In genomic region chr5:58410441-58410840, GRCh38 we compare ENCODE assay signal across 11 cellular contexts. TPM values are rescaled to one million over a fixed set of nuclear protein-coding genes. Genes with fewer than 3 reads are reported as not detected.
DNase-seq lines count a peak whose midpoint lies in the region; ATAC-seq, FAIRE-seq and TF ChIP-seq lines count a peak whose summit lies in the region.
"Had no signal": no experiment of that assay in that cellular context is flagged by ENCODE, and none has a peak within 500 bp of the region (broad histone marks: within the 10 kb centered on the region; RNA-seq: fewer than 3 reads in every experiment).

No MANE protein-coding gene starts in this region.

- no peak for FAIRE-seq in GM12878 (lab: Jason Lieb, UNC)
- no peak for FAIRE-seq in HepG2 (lab: Jason Lieb, UNC)
- FAIRE-seq: colon had no signal

- H4K20me1 ChIP-seq in GM12878 (ENCODE audit: control insufficient read depth, insufficient read depth) (no peaks in the 10 kb centered on the region), HepG2 (ENCODE audit: insufficient read depth, low read length) (no peaks in the 10 kb centered on the region)

- TF ChIP-seq POLR2A in GM12878 (IDR thresholded peaks at IDR 0.05; ENCODE audit: low read depth, low read length) (no peak), HepG2 (IDR thresholded peaks at IDR 0.05; ENCODE audit: insufficient read depth in 1 of 2, low read depth in 2 of 2, low read length in 2 of 2) (no peak)

- H3K9me3 ChIP-seq in GM12878 (replicated peaks; ENCODE audit: control insufficient read depth, insufficient read depth, low read length) (no peaks in the 10 kb centered on the region), HepG2 (ENCODE audit: low read length) (no peaks in the 10 kb centered on the region)

- ATAC-seq in GM12878 (no peak), HepG2 (no peak), GM21737 (IDR thresholded peaks at IDR 0.05; ENCODE audit: unreplicated experiment) (no peak), HG02678 (IDR thresholded peaks at IDR 0.05; ENCODE audit: unreplicated experiment) (no peak), HG03025 (IDR thresholded peaks at IDR 0.05; ENCODE audit: low FRiP score, unreplicated experiment) (no peak), HG02623 (IDR thresholded peaks at IDR 0.05; ENCODE audit: unreplicated experiment) (no peak)
- ATAC-seq: activated CD8-positive, alpha-beta T cell treated with anti-CD3 and anti-CD28 coated beads for 36 hours had no signal

- CTCF ChIA-PET in GM12878 (lab: Yijun Ruan, JAX) = no interaction called here
- CTCF ChIA-PET in HepG2 (lab: Yijun Ruan, JAX; ENCODE audit: low intra/inter-chr PET ratio, low total read pairs) = no interaction called here

- H3K27me3 ChIP-seq in GM12878 (replicated peaks in 1 of 2; ENCODE audit: control insufficient read depth in 2 of 2, insufficient read depth in 2 of 2, low read length in 1 of 2) (no peaks in the 10 kb centered on the region), HepG2 (ENCODE audit: control insufficient read depth in 1 of 2, insufficient read depth in 2 of 2, low read length in 2 of 2) (no peaks in the 10 kb centered on the region)

- intact Hi-C loops in GM12878 (cut with micrococcal nuclease; ENCODE audit: unreplicated experiment) (no loop called here), HepG2 (cut with micrococcal nuclease; ENCODE audit: unreplicated experiment) (no loop called here)

- POLR2A ChIA-PET in GM12878 (lab: Charles Lee) = no interaction called here
- POLR2A ChIA-PET in HepG2 (lab: Yijun Ruan, JAX) = no interaction called here

- 48% methylated on average over 2 of the region's 2 CpGs for WGBS in GM12878 (ENCODE audit: insufficient coverage, insufficient replicate concordance, low lambda C conversion rate, missing lambda C conversion rate)
- WGBS in HepG2 (ENCODE audit: low lambda C conversion rate) = 1% methylated on average over 2 of the region's 2 CpGs

- SMC1A ChIA-PET in GM12878 (lab: Charles Lee; ENCODE audit: uncharacterized antibody, unreplicated experiment) = no interaction called here

- H3K4me3 ChIP-seq in GM12878 (no peak overlapping the region), HepG2 (replicated peaks in 1 of 3; ENCODE audit: insufficient read depth in 1 of 3, low read depth in 2 of 3, low read length in 3 of 3) (no peak overlapping the region)

- no peak overlapping the region for H3K4me2 ChIP-seq in GM12878 (ENCODE audit: control insufficient read depth, insufficient read depth)
- H3K4me2 ChIP-seq in HepG2 (ENCODE audit: low read depth, low read length) = no peak overlapping the region

- RAD21 ChIA-PET in GM12878 (lab: Charles Lee; ENCODE audit: unreplicated experiment) = no interaction called here

- H3K27ac ChIP-seq in GM12878 (ENCODE audit: control insufficient read depth, insufficient read depth) (no peak overlapping the region), HepG2 (ENCODE audit: extremely low read length, insufficient read depth, low read length) (no peak overlapping the region)

- TF ChIP-seq RAD21 in GM12878 (IDR thresholded peaks at IDR 0.05; ENCODE audit: insufficient read depth, low read depth, low read length) (no peak), HepG2 (CRISPR knock-in tag; IDR thresholded peaks at IDR 0.05) (no peak)

- H3K9ac ChIP-seq in GM12878 (ENCODE audit: control insufficient read depth, insufficient read depth, low read length) (no peak overlapping the region), HepG2 (ENCODE audit: insufficient read depth, low read depth, low read length) (no peak overlapping the region)

- H3K36me3 ChIP-seq in GM12878 (ENCODE audit: control insufficient read depth in 2 of 2, insufficient read depth in 2 of 2, low read length in 1 of 2) (no peaks in the 10 kb centered on the region), HepG2 (replicated peaks in 1 of 2; ENCODE audit: control insufficient read depth in 1 of 2, insufficient read depth in 2 of 2, low read length in 2 of 2) (no peaks in the 10 kb centered on the region)

- BruUV-seq in GM12878 (replicated peaks; lab: Mats Ljungman, UMichigan) (no TSS peak), HepG2 (replicated peaks; lab: Mats Ljungman, UMichigan) (no TSS peak)

- H3K4me1 ChIP-seq in GM12878 (ENCODE audit: control insufficient read depth, insufficient read depth, low read length) (no peaks in the 10 kb centered on the region), HepG2 (ENCODE audit: insufficient read depth, low read length) (no peaks in the 10 kb centered on the region)

- H2AFZ ChIP-seq in GM12878 (ENCODE audit: control insufficient read depth, low read depth, low read length) (no peak overlapping the region), HepG2 (ENCODE audit: low read length) (no peak overlapping the region)

- TF ChIP-seq EP300 in GM12878 (IDR thresholded peaks at IDR 0.05; ENCODE audit: borderline replicate concordance in 1 of 2, control insufficient read depth in 1 of 2, low read depth in 2 of 2, low read length in 2 of 2) = no peak
- no peak for TF ChIP-seq EP300 in HepG2 (IDR thresholded peaks at IDR 0.05; ENCODE audit: low read depth in 2 of 2, low read length in 2 of 2)
- no peak for TF ChIP-seq EP300 in HepG2 (CRISPR knock-in tag; IDR thresholded peaks at IDR 0.05; ENCODE audit: borderline replicate concordance)

- H3K79me2 ChIP-seq in GM12878 (ENCODE audit: control insufficient read depth, insufficient read depth, low read length) (no peaks in the 10 kb centered on the region), HepG2 (ENCODE audit: insufficient read depth, low read length) (no peaks in the 10 kb centered on the region)

- TF ChIP-seq CTCF in GM12878 (IDR thresholded peaks at IDR 0.05 in 2 of 3, conservative IDR thresholded peaks at IDR 0.05 in 1 of 3; ENCODE audit: control insufficient read depth in 2 of 3, extremely low read depth in 1 of 3, insufficient read depth in 1 of 3, low read depth in 3 of 3, low read length in 3 of 3) (no peak), HepG2 (CRISPR knock-in tag; IDR thresholded peaks at IDR 0.05) (no peak)

- in situ Hi-C loops in GM12878 (cut with MboI) = no loop called here
- in situ Hi-C loops in HepG2 (cut with HindIII; ENCODE audit: extremely low pct_ligation_motif_present, low pct_unique_long_range_greater_than_20kb) = no loop called here

- DNase-seq in CD1c-positive myeloid dendritic cell (ENCODE audit: extremely low spot score) (peak; percentile 81), LHCN-M2 (ENCODE audit: low read depth) (peak; percentile 82), GM12878 (ENCODE audit: low read depth, low spot score) (no peak), HepG2 (ENCODE audit: low spot score) (no peak)
- DNase-seq: activated CD8-positive, alpha-beta T cell treated with anti-CD3 and anti-CD28 coated beads for 36 hours; NK-92 treated with Interleukin-12 subunit alpha and Interleukin-12 subunit beta, amount 100 ng/mL, for 24 hours had no signal

TF ChIP-seq in HepG2, 621 proteins besides CTCF, POLR2A, EP300 and RAD21 (continues in another document):
- TF ChIP-seq ATF7 (IDR thresholded peaks at IDR 0.05) (peak; percentile 75), ATF7 (CRISPR knock-in tag; IDR thresholded peaks at IDR 0.05) (no peak)

RNA-seq across cellular contexts. Expression of gene PLK2, which starts 49.4 kb away (rescaled TPM):
- total RNA-seq in LHCN-M2 (2014; rRNA removed) = 230 and 273 TPM in 2 replicates
- 127 TPM for polyA plus RNA-seq in LHCN-M2 (2012)
- 12.6 and 20.1 TPM in 2 replicates for total RNA-seq in GM12878 (2013; cell fraction: nucleolus; rRNA removed)
- 0.38 and 0.73 TPM in 2 replicates for total RNA-seq in GM12878 (2014; rRNA removed)
- total RNA-seq in GM12878 (2014; rRNA removed; fragmentation: Illumina TruSeq; extraction: Trizol) = 0.46 and 0.63 TPM in 2 replicates
- total RNA-seq in GM12878 (2021) = 0.56 and 0.69 TPM in 2 replicates
- 1.2 TPM for polyA plus RNA-seq in GM12878 (2011; ENCODE audit: low read depth)
- 3.9 and 6.3 TPM in 2 replicates for polyA plus RNA-seq in GM12878 (2011; rRNA removed)
- 3.6 and 4.2 TPM in 2 replicates for polyA plus RNA-seq in GM12878 (2011; cell fraction: cytosol; rRNA removed)
- 11.5 and 12.2 TPM in 2 replicates for polyA plus RNA-seq in GM12878 (2011; cell fraction: nucleus; rRNA removed)
- polyA plus RNA-seq in GM12878 (2012) = 0.73 and 1.0 TPM in 2 replicates
- 0.27 and 0.34 TPM in 2 replicates for polyA plus RNA-seq in GM12878 (2014; fragmentation: Illumina TruSeq; extraction: Trizol)
- polyA plus RNA-seq in GM12878 (2014; fragmentation: Nextera tagmentation; extraction: Ambion mirVana) = under 1 TPM; 0.07 to 0.16 TPM
- 0.04 and 0.35 TPM in 2 replicates for polyA plus RNA-seq in GM12878 (2014; rRNA removed)
- 1 to 10 TPM in 1 of 2 experiments, under 1 TPM in 1; 0.47 to 1.0 TPM for polyA plus RNA-seq in GM12878 (2016; fragmentation: Nextera tagmentation; extraction: Ambion mirVana)
- 7.7 and 9.5 TPM in 2 replicates for polyA minus RNA-seq in GM12878 (2011; rRNA and poly(A)+ RNA removed)
- 8.1 and 11.0 TPM in 2 replicates for polyA minus RNA-seq in GM12878 (2011; cell fraction: cytosol; rRNA and poly(A)+ RNA removed)
- 26.2 and 28.4 TPM in 2 replicates for polyA minus RNA-seq in GM12878 (2011; cell fraction: nucleus; rRNA and poly(A)+ RNA removed)
- total RNA-seq in HepG2 (2016; rRNA removed; fragmentation: Illumina TruSeq; extraction: Trizol) = 15.1 and 29.6 TPM in 2 replicates
- total RNA-seq in HepG2 (2016; cell fraction: cytosol; rRNA removed; fragmentation: Illumina TruSeq; extraction: Trizol; ENCODE audit: low read depth) = 2.9 and 3.3 TPM in 2 replicates
- 15.8 and 20.3 TPM in 2 replicates for total RNA-seq in HepG2 (2016; cell fraction: insoluble cytoplasmic fraction; rRNA removed; fragmentation: Illumina TruSeq; extraction: Trizol)
- 4.9 and 6.6 TPM in 2 replicates for total RNA-seq in HepG2 (2016; cell fraction: membrane; rRNA removed; fragmentation: Illumina TruSeq; extraction: Trizol)
- 48.1 and 58.7 TPM in 2 replicates for total RNA-seq in HepG2 (2016; cell fraction: nucleus; rRNA removed; fragmentation: Illumina TruSeq; extraction: Trizol)
- 9.6 and 10.4 TPM in 2 replicates for polyA plus RNA-seq in HepG2 (2011; rRNA removed)
- polyA plus RNA-seq in HepG2 (2011; cell fraction: cytosol; rRNA removed) = 6.0 and 6.2 TPM in 2 replicates
- polyA plus RNA-seq in HepG2 (2011; cell fraction: nucleus; rRNA removed) = 60.5 and 66.6 TPM in 2 replicates
- 7.2 and 11.3 TPM in 2 replicates for polyA plus RNA-seq in HepG2 (2012)
- polyA plus RNA-seq in HepG2 (2016; cell fraction: cytosol; fragmentation: Illumina TruSeq; extraction: Trizol; ENCODE audit: low read depth) = 1.1 and 1.2 TPM in 2 replicates
- 11.3 and 11.7 TPM in 2 replicates for polyA plus RNA-seq in HepG2 (2016; cell fraction: insoluble cytoplasmic fraction; fragmentation: Illumina TruSeq; extraction: Trizol; ENCODE audit: low read depth)
- 1.7 and 2.5 TPM in 2 replicates for polyA plus RNA-seq in HepG2 (2016; cell fraction: membrane; fragmentation: Illumina TruSeq; extraction: Trizol; ENCODE audit: low read depth)
- 48.9 and 53.4 TPM in 2 replicates for polyA plus RNA-seq in HepG2 (2016; cell fraction: nucleus; fragmentation: Illumina TruSeq; extraction: Trizol; ENCODE audit: insufficient read depth, low read depth)
- polyA minus RNA-seq in HepG2 (2011; rRNA and poly(A)+ RNA removed; ENCODE audit: low replicate concordance) = 14.4 and 63.9 TPM in 2 replicates
- 9.4 and 11.9 TPM in 2 replicates for polyA minus RNA-seq in HepG2 (2011; cell fraction: cytosol; rRNA and poly(A)+ RNA removed)
- polyA minus RNA-seq in HepG2 (2011; cell fraction: nucleus; rRNA and poly(A)+ RNA removed) = 104 and 167 TPM in 2 replicates

Comparison
In these comparisons a context has a peak if more than half of its experiments do, and no peak if none do; other contexts are left out.
1. DNase-seq: peak in CD1c-positive myeloid dendritic cell (single experiment) and LHCN-M2 (single experiment); none in GM12878 (single experiment) and HepG2 (single experiment).